ENCODE assay signal across 1 cellular context in the genomic region with DNA sequence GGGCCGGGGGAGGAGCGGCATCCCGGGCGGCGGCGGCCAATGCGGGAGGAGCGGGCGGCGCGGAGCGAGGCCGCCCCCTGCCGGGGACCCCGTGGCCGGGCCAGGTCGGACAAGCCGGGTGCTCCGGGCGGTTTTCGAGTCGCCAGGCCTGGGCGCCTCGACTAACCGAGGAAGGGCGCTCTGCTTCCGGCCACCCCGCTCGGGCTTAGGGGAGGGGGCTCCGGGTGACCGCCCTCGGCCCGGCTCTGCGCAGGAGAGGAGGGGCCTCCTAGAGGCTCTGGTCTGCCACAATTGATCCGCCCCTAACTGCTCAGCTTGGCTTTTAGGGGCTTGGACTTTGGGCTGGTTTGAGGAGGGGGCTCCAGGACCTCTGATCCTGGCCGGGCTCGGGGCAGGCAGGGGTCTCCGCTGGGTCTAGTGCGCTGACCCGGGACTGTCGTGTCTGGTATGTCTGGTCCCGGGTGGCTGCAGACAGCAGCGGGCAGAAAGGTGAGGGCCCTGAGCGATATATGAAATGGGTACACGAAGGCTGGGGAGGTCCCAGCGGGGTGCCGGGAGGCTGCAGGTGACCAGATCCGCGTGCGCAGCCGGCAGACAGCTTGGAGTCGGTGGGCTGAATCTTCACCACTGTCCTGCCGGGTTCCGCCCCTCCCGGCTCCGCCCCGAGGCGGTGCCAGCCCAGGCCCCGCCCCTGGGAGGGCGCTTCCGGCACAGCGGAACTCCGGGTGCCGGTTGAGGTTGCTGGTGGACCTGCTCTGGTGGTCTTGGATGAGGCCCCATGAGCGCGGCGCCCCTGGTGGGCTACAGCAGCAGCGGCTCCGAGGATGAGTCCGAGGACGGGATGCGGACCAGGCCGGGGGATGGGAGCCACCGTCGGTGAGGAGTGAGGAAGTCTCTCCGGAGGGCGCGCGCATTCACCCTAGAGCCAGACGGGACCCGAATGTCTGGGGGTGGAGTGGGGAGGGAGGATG.
TF ChIP-seq lines count a peak whose summit lies in the region.

Gene USB1, plus strand, starts transcription at position 702 of the 971 bp plus-strand sequence. Its CDS starts 77 bp downstream, at position 779.

TF ChIP-seq in GM23338, 12 proteins besides CTCF, POLR2A, EP300 and RAD21 (continued from another document):
- no peak for TF ChIP-seq REST (IDR thresholded peaks at IDR 0.05; ENCODE audit: unreplicated experiment)
- no peak for TF ChIP-seq NANOG (IDR thresholded peaks at IDR 0.05; ENCODE audit: borderline replicate concordance)
- TF ChIP-seq ZNF331 (CRISPR knock-in tag; IDR thresholded peaks at IDR 0.05; ENCODE audit: low read depth): no peak
